10 cellular contexts compared by ENCODE assay signal in genomic region chr1:176696109-176696508, GRCh38.
DNase-seq lines count a peak whose midpoint lies in the region; ATAC-seq lines count a peak whose summit lies in the region.
"Had no signal": no experiment of that assay in that cellular context is flagged by ENCODE, and none has a peak within 500 bp of the region (broad histone marks: within the 10 kb centered on the region; RNA-seq: fewer than 3 reads in every experiment).

No MANE protein-coding gene starts in this region.

- H3K9me3 ChIP-seq in BLaER1 treated with 17β-estradiol and CSF1 and Interleukin-3, amounts not matched to agents 10 nM and 100 nM (replicated peaks in 1 of 11) = no peaks in the 10 kb centered on the region

- no peak overlapping the region for H3K4me3 ChIP-seq in BLaER1 treated with 17β-estradiol and CSF1 and Interleukin-3, amounts not matched to agents 10 nM and 100 nM

- no peak overlapping the region for H3K27ac ChIP-seq in BLaER1 treated with 17β-estradiol and CSF1 and Interleukin-3, amounts not matched to agents 10 nM and 100 nM

- ATAC-seq in HG02610 (IDR thresholded peaks at IDR 0.05; ENCODE audit: unreplicated experiment) (no peak), left ventricle myocardium superior (no peak)
- ATAC-seq: natural killer cell treated with Interleukin-12 subunit alpha and Interleukin-12 subunit beta and Interleukin-15 and Interleukin-18, amount 100 ng/mL, for 72 hours had no signal

- no peaks in the 10 kb centered on the region for H3K36me3 ChIP-seq in BLaER1 treated with 17β-estradiol and CSF1 and Interleukin-3, amounts not matched to agents 10 nM and 100 nM

- H3K4me1 ChIP-seq in BLaER1 treated with 17β-estradiol and CSF1 and Interleukin-3, amounts not matched to agents 10 nM and 100 nM = peaks cover 0 to 30% (median 14%) of the 10 kb centered on the region in 10 experiments; a peak in 15 of 20 replicates

- H3K9ac ChIP-seq in BLaER1 treated with 17β-estradiol and CSF1 and Interleukin-3, amounts not matched to agents 10 nM and 100 nM = no peak overlapping the region

- peak overlapping the region in 8 of 11 experiments; percentile 7 to 46 (median 33); a peak in 9 of 22 replicates for H3K4me2 ChIP-seq in BLaER1 treated with 17β-estradiol and CSF1 and Interleukin-3, amounts not matched to agents 10 nM and 100 nM

- no peaks in the 10 kb centered on the region for H3K27me3 ChIP-seq in BLaER1 treated with 17β-estradiol and CSF1 and Interleukin-3, amounts not matched to agents 10 nM and 100 nM

- intact Hi-C loops in left ventricle myocardium superior (cut with micrococcal nuclease) = loop anchor here (10.0 kb wide), 1 partner anchor 149 kb away; no protein-coding TSS in a partner anchor

- no peaks in the 10 kb centered on the region for H4K20me1 ChIP-seq in BLaER1 treated with 17β-estradiol and CSF1 and Interleukin-3, amounts not matched to agents 10 nM and 100 nM

- DNase-seq in LHCN-M2 (ENCODE audit: low read depth) (peak; percentile 6), SHP77 (lab: John Stamatoyannopoulos, UW) (peak; percentile 72 to 91), islet precursor cell (peak; percentile 74), NCI-H1694 (lab: John Stamatoyannopoulos, UW) (no peak), left ventricle myocardium superior (no peak), foreskin melanocyte (no peak)
- DNase-seq: aorta had no signal

Comparison
In these comparisons a context has a peak if more than half of its experiments do, and no peak if none do; other contexts are left out.
1. DNase-seq: peak in LHCN-M2 (single experiment), SHP77 (2 of 2) and islet precursor cell (single experiment); none in NCI-H1694 (single experiment), left ventricle myocardium superior (single experiment) and foreskin melanocyte (single experiment).